Comparison of ENCODE assay signal across 15 cellular contexts in genomic region chr10:60644436-60645130, GRCh38.
"Had no signal": no experiment of that assay in that cellular context is flagged by ENCODE, and none has a peak within 500 bp of the region (broad histone marks: within the 10 kb centered on the region; RNA-seq: fewer than 3 reads in every experiment).

No MANE protein-coding gene starts in this region.

- FAIRE-seq: pancreas had no signal

- H3K4me1 Mint-ChIP-seq: naive B cell had no signal

- H3K36me3 ChIP-seq: adrenal gland, pancreas, tibial artery, uterus had no signal

- H3K27me3 Mint-ChIP-seq: central memory CD8-positive, alpha-beta T cell; effector memory CD8-positive, alpha-beta T cell; naive B cell had no signal

- H3K27me3 ChIP-seq: adrenal gland, pancreas, tibial artery, uterus had no signal

- H3K36me3 Mint-ChIP-seq: brain, naive B cell had no signal

- H3K4me3 ChIP-seq: adrenal gland, lung, pancreas, tibial artery, uterus had no signal

- H3K4me1 ChIP-seq: adrenal gland, tibial artery, uterus had no signal

- ATAC-seq: activated CD8-positive, alpha-beta T cell treated with anti-CD3 and anti-CD28 coated beads, Interleukin-2, amount 10 ng/mL, durations not matched to agents 7 days and 5 days; effector memory CD8-positive, alpha-beta T cell; pancreas had no signal

- H3K9me3 Mint-ChIP-seq: activated T-helper 2 cell treated with anti-CD3 and anti-CD28 coated beads, Interferon-gamma antibody, Interleukin-2, Interleukin-4, amounts not matched to agents 10 μg/mL and 5 μg/mL and 100 μg/mL, durations not matched to agents 14 hours and 24 hours and 36 hours; central memory CD8-positive, alpha-beta T cell; effector memory CD8-positive, alpha-beta T cell had no signal

- H3K27ac Mint-ChIP-seq: activated CD8-positive, alpha-beta T cell treated with anti-CD3 and anti-CD28 coated beads, Interleukin-2, amount 10 ng/mL, durations not matched to agents 7 days and 5 days; activated T-helper 2 cell treated with anti-CD3 and anti-CD28 coated beads, Interferon-gamma antibody, Interleukin-2, Interleukin-4, amounts not matched to agents 10 μg/mL and 5 μg/mL and 100 μg/mL, durations not matched to agents 14 hours and 24 hours and 36 hours; effector memory CD8-positive, alpha-beta T cell had no signal

- H3K4me3 Mint-ChIP-seq: activated CD8-positive, alpha-beta T cell treated with anti-CD3 and anti-CD28 coated beads, Interleukin-2, amount 10 ng/mL, durations not matched to agents 7 days and 5 days; brain; central memory CD8-positive, alpha-beta T cell; effector memory CD8-positive, alpha-beta T cell; naive B cell had no signal

- DNase-seq: activated CD4-positive, alpha-beta T cell treated with anti-CD3 and anti-CD28 coated beads for 4 hours; activated CD8-positive, alpha-beta memory T cell treated with anti-CD3 and anti-CD28 coated beads, Interleukin-2, amount 50 U/mL, for 48 hours; activated CD8-positive, alpha-beta T cell treated with anti-CD3 and anti-CD28 coated beads, Interleukin-2, amount 10 ng/mL, durations not matched to agents 7 days and 5 days; activated naive CD4-positive, alpha-beta T cell treated with anti-CD3 and anti-CD28 coated beads, Interleukin-2, amount 50 U/mL, for 16 hours; adrenal gland; effector memory CD8-positive, alpha-beta T cell; hypothalamus; naive B cell; pancreas; tibial artery; uterus had no signal

- H3K27ac ChIP-seq: adrenal gland, pancreas, tibial artery, uterus had no signal

- H3K9me3 ChIP-seq: adrenal gland, pancreas, tibial artery, uterus had no signal
